ENCODE assay signal across 1 cellular context in genomic region chr6:32178547-32179440, GRCh38.
TF ChIP-seq lines count a peak whose summit lies in the region.

No MANE protein-coding gene starts in this region.

TF ChIP-seq in HepG2, 621 proteins besides CTCF, POLR2A, EP300 and RAD21 (continued from another document and continues in another):
- no peak for TF ChIP-seq ZNF318 (CRISPR knock-in tag; IDR thresholded peaks at IDR 0.05)
- TF ChIP-seq PHF21A (CRISPR knock-in tag; IDR thresholded peaks at IDR 0.05), result no peak
- TF ChIP-seq KMT2B (CRISPR knock-in tag; IDR thresholded peaks at IDR 0.05), result no peak
- TF ChIP-seq HOXA3 (CRISPR knock-in tag; IDR thresholded peaks at IDR 0.05), result no peak
- no peak for TF ChIP-seq ZBTB21 (CRISPR knock-in tag; IDR thresholded peaks at IDR 0.05)
- TF ChIP-seq HNF4A (CRISPR knock-in tag; IDR thresholded peaks at IDR 0.05), result no peak
- TF ChIP-seq ZNF256 (CRISPR knock-in tag; conservative IDR thresholded peaks at IDR 0.05), result no peak
- 0 out of 2 replicates have a peak, but pooled peaks have one; percentile 41 for TF ChIP-seq ZNF335 (CRISPR knock-in tag; IDR thresholded peaks at IDR 0.05)
- TF ChIP-seq ZNF766 (CRISPR knock-in tag; IDR thresholded peaks at IDR 0.05; ENCODE audit: borderline replicate concordance), result no peak
- no peak for TF ChIP-seq POLR2G (IDR thresholded peaks at IDR 0.05; ENCODE audit: low read depth, low read length)
- TF ChIP-seq RXRA (CRISPR knock-in tag; IDR thresholded peaks at IDR 0.05), result no peak
- no peak for TF ChIP-seq ZNF280D (CRISPR knock-in tag; IDR thresholded peaks at IDR 0.05)
- no peak for TF ChIP-seq HIC2 (CRISPR knock-in tag; IDR thresholded peaks at IDR 0.05; ENCODE audit: low read depth)
- no peak for TF ChIP-seq RFX1 (IDR thresholded peaks at IDR 0.05)
- no peak for TF ChIP-seq ZNF251 (CRISPR knock-in tag; IDR thresholded peaks at IDR 0.05)
- no peak for TF ChIP-seq ATF7 (IDR thresholded peaks at IDR 0.05)
- TF ChIP-seq ATF7 (CRISPR knock-in tag; IDR thresholded peaks at IDR 0.05), result no peak
- TF ChIP-seq ZBED4 (CRISPR knock-in tag; IDR thresholded peaks at IDR 0.05; ENCODE audit: borderline replicate concordance), result no peak
- no peak for TF ChIP-seq SNRNP70 (IDR thresholded peaks at IDR 0.05; ENCODE audit: low read depth, low read length)
- no peak for TF ChIP-seq ATM (IDR thresholded peaks at IDR 0.05; ENCODE audit: borderline replicate concordance)
- no peak for TF ChIP-seq ZNF549 (CRISPR knock-in tag; IDR thresholded peaks at IDR 0.05)
- TF ChIP-seq ZSCAN22 (CRISPR knock-in tag; IDR thresholded peaks at IDR 0.05), result no peak
- no peak for TF ChIP-seq CBFB (CRISPR knock-in tag; IDR thresholded peaks at IDR 0.05)
- TF ChIP-seq ZNF639 (CRISPR knock-in tag; conservative IDR thresholded peaks at IDR 0.05), result no peak
- no peak for TF ChIP-seq ARID3A (IDR thresholded peaks at IDR 0.05; ENCODE audit: low read depth, low read length)
- no peak for TF ChIP-seq SIX4 (CRISPR knock-in tag; IDR thresholded peaks at IDR 0.05)
- no peak for TF ChIP-seq ASH2L (IDR thresholded peaks at IDR 0.05; ENCODE audit: insufficient read length, low read depth, low read length)
- no peak for TF ChIP-seq ZNF414 (CRISPR knock-in tag; IDR thresholded peaks at IDR 0.05)
- TF ChIP-seq ZNF550 (CRISPR knock-in tag; IDR thresholded peaks at IDR 0.05; ENCODE audit: borderline replicate concordance), result no peak
- peak; percentile 55 for TF ChIP-seq SP5 (CRISPR knock-in tag; IDR thresholded peaks at IDR 0.05; ENCODE audit: borderline replicate concordance, low read depth)
- TF ChIP-seq ZBTB42 (CRISPR knock-in tag; IDR thresholded peaks at IDR 0.05), result no peak
- no peak for TF ChIP-seq ZNF770 (CRISPR knock-in tag; IDR thresholded peaks at IDR 0.05)
- no peak for TF ChIP-seq PLRG1 (conservative IDR thresholded peaks at IDR 0.05)
- no peak for TF ChIP-seq ZNF12 (CRISPR knock-in tag; IDR thresholded peaks at IDR 0.05)
- no peak for TF ChIP-seq ETS1 (CRISPR knock-in tag; IDR thresholded peaks at IDR 0.05)
- no peak for TF ChIP-seq ADNP (CRISPR knock-in tag; IDR thresholded peaks at IDR 0.05)
